In the genomic region with DNA sequence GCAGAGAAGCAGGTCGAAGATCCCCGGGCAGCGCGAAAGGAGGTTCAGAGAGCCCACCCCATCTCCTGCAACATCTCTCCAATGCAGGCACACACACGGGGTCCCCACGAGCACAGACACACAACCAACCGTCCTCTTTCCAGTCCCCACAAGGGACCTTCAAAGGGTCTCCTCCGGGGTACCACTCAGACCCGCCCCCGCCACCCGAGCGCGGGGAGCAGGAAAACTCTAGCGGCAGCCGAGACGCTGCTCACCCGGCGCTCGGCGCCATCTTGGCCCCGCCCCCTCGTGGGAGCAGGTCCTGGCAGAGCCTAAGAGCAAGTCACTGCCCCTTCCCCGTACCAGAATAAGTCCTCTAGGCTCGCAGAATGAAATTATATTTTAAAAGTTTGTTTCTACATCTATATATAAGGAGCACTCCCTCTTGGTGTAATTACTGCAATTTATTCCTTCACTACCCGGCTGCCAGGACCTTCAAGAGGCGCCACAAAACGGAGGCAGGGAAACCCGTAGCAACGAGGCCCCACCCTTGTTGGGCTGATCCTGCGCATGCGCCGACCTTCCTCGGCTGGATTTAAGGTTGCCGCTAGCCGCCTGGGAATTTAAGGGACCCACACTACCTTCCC, we compare ENCODE assay signal across 1 cellular context.
TF ChIP-seq lines count a peak whose summit lies in the region.

A gene with protein sequence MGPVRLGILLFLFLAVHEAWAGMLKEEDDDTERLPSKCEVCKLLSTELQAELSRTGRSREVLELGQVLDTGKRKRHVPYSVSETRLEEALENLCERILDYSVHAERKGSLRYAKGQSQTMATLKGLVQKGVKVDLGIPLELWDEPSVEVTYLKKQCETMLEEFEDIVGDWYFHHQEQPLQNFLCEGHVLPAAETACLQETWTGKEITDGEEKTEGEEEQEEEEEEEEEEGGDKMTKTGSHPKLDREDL (plus strand): TSS at position 560 of the 626 bp plus-strand sequence. CDS start 111 bp downstream, outside the sequence.
A gene (minus strand): TSS at position 284 of the 626 bp plus-strand sequence. CDS start 5,149 bp downstream, outside the sequence.

TF ChIP-seq in HepG2, 621 proteins besides CTCF, POLR2A, EP300 and RAD21 (continued from another document and continues in another):
- TF ChIP-seq, protein P1, sequence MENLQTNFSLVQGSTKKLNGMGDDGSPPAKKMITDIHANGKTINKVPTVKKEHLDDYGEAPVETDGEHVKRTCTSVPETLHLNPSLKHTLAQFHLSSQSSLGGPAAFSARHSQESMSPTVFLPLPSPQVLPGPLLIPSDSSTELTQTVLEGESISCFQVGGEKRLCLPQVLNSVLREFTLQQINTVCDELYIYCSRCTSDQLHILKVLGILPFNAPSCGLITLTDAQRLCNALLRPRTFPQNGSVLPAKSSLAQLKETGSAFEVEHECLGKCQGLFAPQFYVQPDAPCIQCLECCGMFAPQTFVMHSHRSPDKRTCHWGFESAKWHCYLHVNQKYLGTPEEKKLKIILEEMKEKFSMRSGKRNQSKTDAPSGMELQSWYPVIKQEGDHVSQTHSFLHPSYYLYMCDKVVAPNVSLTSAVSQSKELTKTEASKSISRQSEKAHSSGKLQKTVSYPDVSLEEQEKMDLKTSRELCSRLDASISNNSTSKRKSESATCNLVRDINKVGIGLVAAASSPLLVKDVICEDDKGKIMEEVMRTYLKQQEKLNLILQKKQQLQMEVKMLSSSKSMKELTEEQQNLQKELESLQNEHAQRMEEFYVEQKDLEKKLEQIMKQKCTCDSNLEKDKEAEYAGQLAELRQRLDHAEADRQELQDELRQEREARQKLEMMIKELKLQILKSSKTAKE (CRISPR knock-in tag; IDR thresholded peaks at IDR 0.05; ENCODE audit: borderline replicate concordance) = no peak
- no peak for TF ChIP-seq ZNF260 (CRISPR knock-in tag; IDR thresholded peaks at IDR 0.05; ENCODE audit: borderline replicate concordance, low read depth)
- TF ChIP-seq, protein P2, sequence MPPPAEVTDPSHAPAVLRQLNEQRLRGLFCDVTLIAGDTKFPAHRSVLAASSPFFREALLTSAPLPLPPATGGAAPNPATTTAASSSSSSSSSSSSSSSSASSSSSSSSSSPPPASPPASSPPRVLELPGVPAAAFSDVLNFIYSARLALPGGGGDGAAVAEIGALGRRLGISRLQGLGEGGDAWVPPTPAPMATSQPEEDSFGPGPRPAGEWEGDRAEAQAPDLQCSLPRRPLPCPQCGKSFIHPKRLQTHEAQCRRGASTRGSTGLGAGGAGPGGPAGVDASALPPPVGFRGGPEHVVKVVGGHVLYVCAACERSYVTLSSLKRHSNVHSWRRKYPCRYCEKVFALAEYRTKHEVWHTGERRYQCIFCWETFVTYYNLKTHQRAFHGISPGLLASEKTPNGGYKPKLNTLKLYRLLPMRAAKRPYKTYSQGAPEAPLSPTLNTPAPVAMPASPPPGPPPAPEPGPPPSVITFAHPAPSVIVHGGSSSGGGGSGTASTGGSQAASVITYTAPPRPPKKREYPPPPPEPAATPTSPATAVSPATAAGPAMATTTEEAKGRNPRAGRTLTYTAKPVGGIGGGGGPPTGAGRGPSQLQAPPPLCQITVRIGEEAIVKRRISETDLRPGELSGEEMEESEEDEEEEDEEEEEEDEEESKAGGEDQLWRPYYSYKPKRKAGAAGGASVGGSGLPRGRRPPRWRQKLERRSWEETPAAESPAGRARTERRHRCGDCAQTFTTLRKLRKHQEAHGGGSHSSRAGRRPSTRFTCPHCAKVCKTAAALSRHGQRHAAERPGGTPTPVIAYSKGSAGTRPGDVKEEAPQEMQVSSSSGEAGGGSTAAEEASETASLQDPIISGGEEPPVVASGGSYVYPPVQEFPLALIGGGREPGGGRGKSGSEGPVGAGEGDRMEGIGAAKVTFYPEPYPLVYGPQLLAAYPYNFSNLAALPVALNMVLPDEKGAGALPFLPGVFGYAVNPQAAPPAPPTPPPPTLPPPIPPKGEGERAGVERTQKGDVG (CRISPR knock-in tag; IDR thresholded peaks at IDR 0.05; ENCODE audit: borderline replicate concordance) = no peak
- no peak for TF ChIP-seq ZSCAN22 (CRISPR knock-in tag; IDR thresholded peaks at IDR 0.05)
- TF ChIP-seq, protein P3, sequence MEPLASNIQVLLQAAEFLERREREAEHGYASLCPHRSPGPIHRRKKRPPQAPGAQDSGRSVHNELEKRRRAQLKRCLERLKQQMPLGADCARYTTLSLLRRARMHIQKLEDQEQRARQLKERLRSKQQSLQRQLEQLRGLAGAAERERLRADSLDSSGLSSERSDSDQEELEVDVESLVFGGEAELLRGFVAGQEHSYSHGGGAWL (CRISPR knock-in tag; IDR thresholded peaks at IDR 0.05) = peak; percentile 80; the same call in 1 of the 2 replicates
- no peak for TF ChIP-seq GZF1 (CRISPR knock-in tag; IDR thresholded peaks at IDR 0.05)
- no peak for TF ChIP-seq ZMYM2 (CRISPR knock-in tag; IDR thresholded peaks at IDR 0.05)
- 0 out of 2 replicates have a peak, but pooled peaks have one; percentile 61 for TF ChIP-seq AKAP8 (CRISPR knock-in tag; IDR thresholded peaks at IDR 0.05)
- no peak for TF ChIP-seq TMF1 (CRISPR knock-in tag; IDR thresholded peaks at IDR 0.05; ENCODE audit: low read depth)
- TF ChIP-seq KAT7 (CRISPR knock-in tag; IDR thresholded peaks at IDR 0.05; ENCODE audit: borderline replicate concordance) = peak; percentile 31; the same call in 1 of the 2 replicates
- TF ChIP-seq, protein P4, sequence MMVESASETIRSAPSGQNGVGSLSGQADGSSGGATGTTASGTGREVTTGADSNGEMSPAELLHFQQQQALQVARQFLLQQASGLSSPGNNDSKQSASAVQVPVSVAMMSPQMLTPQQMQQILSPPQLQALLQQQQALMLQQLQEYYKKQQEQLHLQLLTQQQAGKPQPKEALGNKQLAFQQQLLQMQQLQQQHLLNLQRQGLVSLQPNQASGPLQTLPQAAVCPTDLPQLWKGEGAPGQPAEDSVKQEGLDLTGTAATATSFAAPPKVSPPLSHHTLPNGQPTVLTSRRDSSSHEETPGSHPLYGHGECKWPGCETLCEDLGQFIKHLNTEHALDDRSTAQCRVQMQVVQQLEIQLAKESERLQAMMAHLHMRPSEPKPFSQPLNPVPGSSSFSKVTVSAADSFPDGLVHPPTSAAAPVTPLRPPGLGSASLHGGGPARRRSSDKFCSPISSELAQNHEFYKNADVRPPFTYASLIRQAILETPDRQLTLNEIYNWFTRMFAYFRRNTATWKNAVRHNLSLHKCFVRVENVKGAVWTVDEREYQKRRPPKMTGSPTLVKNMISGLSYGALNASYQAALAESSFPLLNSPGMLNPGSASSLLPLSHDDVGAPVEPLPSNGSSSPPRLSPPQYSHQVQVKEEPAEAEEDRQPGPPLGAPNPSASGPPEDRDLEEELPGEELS (CRISPR knock-in tag; IDR thresholded peaks at IDR 0.05) = peak; percentile 24
- no peak for TF ChIP-seq ZNF24 (IDR thresholded peaks at IDR 0.05)
- TF ChIP-seq REXO4 (CRISPR knock-in tag; IDR thresholded peaks at IDR 0.05; ENCODE audit: borderline replicate concordance) = no peak
- TF ChIP-seq, protein P5, sequence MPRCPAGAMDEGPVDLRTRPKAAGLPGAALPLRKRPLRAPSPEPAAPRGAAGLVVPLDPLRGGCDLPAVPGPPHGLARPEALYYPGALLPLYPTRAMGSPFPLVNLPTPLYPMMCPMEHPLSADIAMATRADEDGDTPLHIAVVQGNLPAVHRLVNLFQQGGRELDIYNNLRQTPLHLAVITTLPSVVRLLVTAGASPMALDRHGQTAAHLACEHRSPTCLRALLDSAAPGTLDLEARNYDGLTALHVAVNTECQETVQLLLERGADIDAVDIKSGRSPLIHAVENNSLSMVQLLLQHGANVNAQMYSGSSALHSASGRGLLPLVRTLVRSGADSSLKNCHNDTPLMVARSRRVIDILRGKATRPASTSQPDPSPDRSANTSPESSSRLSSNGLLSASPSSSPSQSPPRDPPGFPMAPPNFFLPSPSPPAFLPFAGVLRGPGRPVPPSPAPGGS (CRISPR knock-in tag; IDR thresholded peaks at IDR 0.05) = 0 out of 2 replicates have a peak, but pooled peaks have one; percentile 57
- TF ChIP-seq BORCS8-MEF2B (CRISPR knock-in tag; IDR thresholded peaks at IDR 0.05) = peak; percentile 77; the same call in 1 of the 2 replicates
- TF ChIP-seq, protein P6, sequence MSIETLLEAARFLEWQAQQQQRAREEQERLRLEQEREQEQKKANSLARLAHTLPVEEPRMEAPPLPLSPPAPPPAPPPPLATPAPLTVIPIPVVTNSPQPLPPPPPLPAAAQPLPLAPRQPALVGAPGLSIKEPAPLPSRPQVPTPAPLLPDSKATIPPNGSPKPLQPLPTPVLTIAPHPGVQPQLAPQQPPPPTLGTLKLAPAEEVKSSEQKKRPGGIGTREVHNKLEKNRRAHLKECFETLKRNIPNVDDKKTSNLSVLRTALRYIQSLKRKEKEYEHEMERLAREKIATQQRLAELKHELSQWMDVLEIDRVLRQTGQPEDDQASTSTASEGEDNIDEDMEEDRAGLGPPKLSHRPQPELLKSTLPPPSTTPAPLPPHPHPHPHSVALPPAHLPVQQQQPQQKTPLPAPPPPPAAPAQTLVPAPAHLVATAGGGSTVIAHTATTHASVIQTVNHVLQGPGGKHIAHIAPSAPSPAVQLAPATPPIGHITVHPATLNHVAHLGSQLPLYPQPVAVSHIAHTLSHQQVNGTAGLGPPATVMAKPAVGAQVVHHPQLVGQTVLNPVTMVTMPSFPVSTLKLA (IDR thresholded peaks at IDR 0.05) = no peak
- peak; percentile 75 for TF ChIP-seq KMT2B (CRISPR knock-in tag; IDR thresholded peaks at IDR 0.05)
- TF ChIP-seq TEAD2 (CRISPR knock-in tag; IDR thresholded peaks at IDR 0.05) = 0 out of 2 replicates have a peak, but pooled peaks have one; percentile 60
- peak in 1 of 2 experiments; percentile 97; a peak in 2 of 4 replicates for TF ChIP-seq KLF16 (CRISPR knock-in tag; IDR thresholded peaks at IDR 0.05)
- 0 out of 2 replicates have a peak, but pooled peaks have one; percentile 29 for TF ChIP-seq MEIS2 (CRISPR knock-in tag; IDR thresholded peaks at IDR 0.05)
- peak; percentile 8; the same call in 1 of the 2 replicates for TF ChIP-seq HNF4G (IDR thresholded peaks at IDR 0.05; ENCODE audit: borderline replicate concordance, low read depth, low read length)
- no peak for TF ChIP-seq HNF4G (CRISPR knock-in tag; IDR thresholded peaks at IDR 0.05; ENCODE audit: borderline replicate concordance, low read depth)
- no peak for TF ChIP-seq ZNF234 (CRISPR knock-in tag; conservative IDR thresholded peaks at IDR 0.05)
- TF ChIP-seq, protein P7, sequence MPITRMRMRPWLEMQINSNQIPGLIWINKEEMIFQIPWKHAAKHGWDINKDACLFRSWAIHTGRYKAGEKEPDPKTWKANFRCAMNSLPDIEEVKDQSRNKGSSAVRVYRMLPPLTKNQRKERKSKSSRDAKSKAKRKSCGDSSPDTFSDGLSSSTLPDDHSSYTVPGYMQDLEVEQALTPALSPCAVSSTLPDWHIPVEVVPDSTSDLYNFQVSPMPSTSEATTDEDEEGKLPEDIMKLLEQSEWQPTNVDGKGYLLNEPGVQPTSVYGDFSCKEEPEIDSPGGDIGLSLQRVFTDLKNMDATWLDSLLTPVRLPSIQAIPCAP (CRISPR knock-in tag; IDR thresholded peaks at IDR 0.05; ENCODE audit: low read depth) = no peak
- peak; percentile 65 for TF ChIP-seq RBFOX2 (IDR thresholded peaks at IDR 0.05; ENCODE audit: low read depth, low read length)
- TF ChIP-seq ISX (CRISPR knock-in tag; conservative IDR thresholded peaks at IDR 0.05) = no peak
- TF ChIP-seq ATF1 (CRISPR knock-in tag; IDR thresholded peaks at IDR 0.05) = peak; percentile 67
- no peak for TF ChIP-seq IRX3 (CRISPR knock-in tag; IDR thresholded peaks at IDR 0.05; ENCODE audit: borderline replicate concordance, low read depth)
- peak; percentile 72 for TF ChIP-seq POLR2AphosphoS5 (IDR thresholded peaks at IDR 0.05; ENCODE audit: low read depth, low read length)
- TF ChIP-seq SIX1 (CRISPR knock-in tag; IDR thresholded peaks at IDR 0.05; ENCODE audit: borderline replicate concordance) = peak; percentile 15; the same call in 1 of the 2 replicates
- TF ChIP-seq ELF3 (CRISPR knock-in tag; IDR thresholded peaks at IDR 0.05) = 0 out of 2 replicates have a peak, but pooled peaks have one; percentile 34
- TF ChIP-seq REL (CRISPR knock-in tag; conservative IDR thresholded peaks at IDR 0.05) = peak; percentile 28; the same call in 1 of the 2 replicates
- TF ChIP-seq MXI1 (IDR thresholded peaks at IDR 0.05; ENCODE audit: borderline replicate concordance, low read depth, low read length) = peak; percentile 75; the same call in 1 of the 3 replicates
- TF ChIP-seq, protein P8, sequence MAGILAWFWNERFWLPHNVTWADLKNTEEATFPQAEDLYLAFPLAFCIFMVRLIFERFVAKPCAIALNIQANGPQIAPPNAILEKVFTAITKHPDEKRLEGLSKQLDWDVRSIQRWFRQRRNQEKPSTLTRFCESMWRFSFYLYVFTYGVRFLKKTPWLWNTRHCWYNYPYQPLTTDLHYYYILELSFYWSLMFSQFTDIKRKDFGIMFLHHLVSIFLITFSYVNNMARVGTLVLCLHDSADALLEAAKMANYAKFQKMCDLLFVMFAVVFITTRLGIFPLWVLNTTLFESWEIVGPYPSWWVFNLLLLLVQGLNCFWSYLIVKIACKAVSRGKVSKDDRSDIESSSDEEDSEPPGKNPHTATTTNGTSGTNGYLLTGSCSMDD (CRISPR knock-in tag; IDR thresholded peaks at IDR 0.05) = no peak
- TF ChIP-seq AGO2 (optimal IDR thresholded peaks at IDR 0.05; ENCODE audit: low read depth, low read length) = peak; percentile 29
- TF ChIP-seq HMGA1 (CRISPR knock-in tag; conservative IDR thresholded peaks at IDR 0.05) = no peak
- no peak for TF ChIP-seq ZNF207 (IDR thresholded peaks at IDR 0.05; ENCODE audit: borderline replicate concordance)
- no peak; the same call in 1 of the 2 replicates for TF ChIP-seq ZNF572 (CRISPR knock-in tag; IDR thresholded peaks at IDR 0.05)
- peak; percentile 49; the same call in 1 of the 2 replicates for TF ChIP-seq CREM (IDR thresholded peaks at IDR 0.05)
- TF ChIP-seq CREM (CRISPR knock-in tag; IDR thresholded peaks at IDR 0.05) = no peak
